In genomic region chr14:104109731-104110361, GRCh38 we compare ENCODE assay signal across 28 cellular contexts. TPM values are rescaled to one million over a fixed set of nuclear protein-coding genes. Genes with fewer than 3 reads are reported as not detected.
DNase-seq lines count a peak whose midpoint lies in the region; ATAC-seq and TF ChIP-seq lines count a peak whose summit lies in the region.
"Had no signal": no experiment of that assay in that cellular context is flagged by ENCODE, and none has a peak within 500 bp of the region (broad histone marks: within the 10 kb centered on the region; RNA-seq: fewer than 3 reads in every experiment).

No MANE protein-coding gene starts in this region.

- H3K36me3 Mint-ChIP-seq in activated naive CD8-positive, alpha-beta T cell treated with anti-CD3 and anti-CD28 coated beads for 36 hours, result no peaks in the 10 kb centered on the region
- no peaks in the 10 kb centered on the region for H3K36me3 Mint-ChIP-seq in activated naive CD8-positive, alpha-beta T cell treated with anti-CD3 and anti-CD28 coated beads, Interleukin-2, amount 50 U/mL, for 24 hours (ENCODE audit: low read depth)
- H3K36me3 Mint-ChIP-seq: neural progenitor cell; stimulated activated effector memory CD8-positive, alpha-beta T cell treated with anti-CD3 and anti-CD28 coated beads, Interleukin-12 subunit alpha, Interleukin-12 subunit beta, amount 100 ng/mL, for 72 hours had no signal

- H2BK120ac ChIP-seq in mesenchymal stem cell (ENCODE audit: low read depth, low read length), result no peak overlapping the region

- H2BK12ac ChIP-seq in mesenchymal stem cell (ENCODE audit: low read length in 2 of 2), result no peak overlapping the region

- no peak overlapping the region for H2AK5ac ChIP-seq in mesenchymal stem cell (ENCODE audit: low read length, severe bottlenecking)

- no peaks in the 10 kb centered on the region for H3K4me1 Mint-ChIP-seq in activated naive CD8-positive, alpha-beta T cell treated with anti-CD3 and anti-CD28 coated beads for 36 hours
- no peaks in the 10 kb centered on the region for H3K4me1 Mint-ChIP-seq in activated naive CD8-positive, alpha-beta T cell treated with anti-CD3 and anti-CD28 coated beads, Interleukin-2, amount 50 U/mL, for 24 hours

- no peak overlapping the region for H3K27ac Mint-ChIP-seq in activated naive CD8-positive, alpha-beta T cell treated with anti-CD3 and anti-CD28 coated beads for 36 hours
- H3K27ac Mint-ChIP-seq in activated naive CD8-positive, alpha-beta T cell treated with anti-CD3 and anti-CD28 coated beads, Interleukin-2, amount 50 U/mL, for 24 hours, result no peak overlapping the region
- H3K27ac Mint-ChIP-seq: neural progenitor cell; stimulated activated effector memory CD8-positive, alpha-beta T cell treated with anti-CD3 and anti-CD28 coated beads, Interleukin-12 subunit alpha, Interleukin-12 subunit beta, amount 100 ng/mL, for 72 hours; T-helper 1 cell treated with Interleukin-12 subunit alpha and Interleukin-12 subunit beta and Interleukin-4 antibody, amounts not matched to agents 30 μg/mL and 1 μg/mL, for 36 hours had no signal

- H3K36me3 ChIP-seq in mesenchymal stem cell (ENCODE audit: control insufficient read depth in 1 of 2, insufficient read depth in 2 of 2, low read depth in 1 of 2, low read length in 2 of 2), result no peaks in the 10 kb centered on the region
- no peaks in the 10 kb centered on the region for H3K36me3 ChIP-seq in thyroid gland
- H3K36me3 ChIP-seq: adrenal gland, brain microvascular endothelial cell, esophagus muscularis mucosa, neural progenitor cell, uterus had no signal

- no peak overlapping the region for H3K9ac ChIP-seq in mesenchymal stem cell (ENCODE audit: low read length)
- H3K9ac ChIP-seq: neural progenitor cell had no signal

- H3K79me1 ChIP-seq in mesenchymal stem cell (replicated peaks; ENCODE audit: low read length, poor library complexity, severe bottlenecking), result no peaks in the 10 kb centered on the region

- H3K4me3 ChIP-seq in mesenchymal stem cell (ENCODE audit: insufficient read depth in 1 of 2, low read depth in 1 of 2, low read length in 2 of 2) (no peak overlapping the region), thyroid gland (replicated peaks in 1 of 3) (no peak overlapping the region)
- H3K4me3 ChIP-seq: adrenal gland, esophagus muscularis mucosa, GM12878, hepatocyte, neural progenitor cell, uterus had no signal

- no peak overlapping the region for H2BK15ac ChIP-seq in mesenchymal stem cell (ENCODE audit: low read depth, poor library complexity, severe bottlenecking)

- H3K18ac ChIP-seq in mesenchymal stem cell (ENCODE audit: low read depth in 1 of 2, low read length in 2 of 2), result no peak overlapping the region

- TF ChIP-seq POLR2A in thyroid gland (IDR thresholded peaks at IDR 0.05), result no peak

- no peaks in the 10 kb centered on the region for H3K4me1 ChIP-seq in mesenchymal stem cell (ENCODE audit: control insufficient read depth, insufficient read depth, low read depth, low read length)
- H3K4me1 ChIP-seq in thyroid gland, result no peaks in the 10 kb centered on the region
- H3K4me1 ChIP-seq: adrenal gland, Caco-2, esophagus muscularis mucosa, uterus had no signal

- H2AFZ ChIP-seq in mesenchymal stem cell (ENCODE audit: low read depth, low read length), result no peak overlapping the region
- H2AFZ ChIP-seq: hepatocyte, neural progenitor cell had no signal

- no peak overlapping the region for H3K14ac ChIP-seq in mesenchymal stem cell (ENCODE audit: low read length in 2 of 2)

- 86% methylated on average over 24 of the region's 24 CpGs for WGBS in mesenchymal stem cell
- 90 to 91% methylated on average over 15 to 18 of the region's 24 CpGs for WGBS in thyroid gland, 2 donors

- intact Hi-C loops in thyroid gland (cut with DNase I), result no loop called here

- no peak overlapping the region for H3K4me3 Mint-ChIP-seq in activated naive CD8-positive, alpha-beta T cell treated with anti-CD3 and anti-CD28 coated beads for 36 hours
- no peak overlapping the region for H3K4me3 Mint-ChIP-seq in activated naive CD8-positive, alpha-beta T cell treated with anti-CD3 and anti-CD28 coated beads, Interleukin-2, amount 50 U/mL, for 24 hours
- H3K4me3 Mint-ChIP-seq: neural progenitor cell; stimulated activated effector memory CD8-positive, alpha-beta T cell treated with anti-CD3 and anti-CD28 coated beads, Interleukin-12 subunit alpha, Interleukin-12 subunit beta, amount 100 ng/mL, for 72 hours; T-helper 1 cell treated with Interleukin-12 subunit alpha and Interleukin-12 subunit beta and Interleukin-4 antibody, amounts not matched to agents 30 μg/mL and 1 μg/mL, for 36 hours had no signal

- TF ChIP-seq CTCF in thyroid gland (IDR thresholded peaks at IDR 0.05) (no peak), GM13976 (IDR thresholded peaks at IDR 0.05; ENCODE audit: borderline replicate concordance, control extremely low read depth, extremely low read depth, insufficient read depth, missing control alignments) (no peak)

- H3K4me2 ChIP-seq in mesenchymal stem cell (ENCODE audit: low read length, poor library complexity, severe bottlenecking), result no peak overlapping the region
- H3K4me2 ChIP-seq: hepatocyte had no signal

- H3K27ac ChIP-seq in mesenchymal stem cell (ENCODE audit: low read length, poor library complexity, severe bottlenecking) (no peak overlapping the region), thyroid gland (no peak overlapping the region)
- H3K27ac ChIP-seq: adrenal gland, brain microvascular endothelial cell, esophagus muscularis mucosa, hepatocyte, neural progenitor cell, uterus had no signal

- no peaks in the 10 kb centered on the region for H3K9me3 ChIP-seq in mesenchymal stem cell (ENCODE audit: control insufficient read depth, low read length)
- no peaks in the 10 kb centered on the region for H3K9me3 ChIP-seq in thyroid gland
- H3K9me3 ChIP-seq: adrenal gland, Caco-2, esophagus muscularis mucosa, uterus had no signal

- no peak for ATAC-seq in activated naive CD8-positive, alpha-beta T cell treated with anti-CD3 and anti-CD28 coated beads, Interleukin-2, amount 50 U/mL, for 24 hours
- ATAC-seq: GM12878; stimulated activated effector memory CD8-positive, alpha-beta T cell treated with anti-CD3 and anti-CD28 coated beads, Interleukin-12 subunit alpha, Interleukin-12 subunit beta, amount 100 ng/mL, for 72 hours had no signal

- in situ Hi-C loops in GM13976 (cut with MboI; ENCODE audit: low sequenced_read_pairs, unreplicated experiment), result no loop called here

- H3K27me3 ChIP-seq in mesenchymal stem cell (ENCODE audit: control insufficient read depth in 1 of 2, insufficient read depth in 1 of 2, low read length in 2 of 2) (peaks cover 4 to 24% of the 10 kb centered on the region in 2 experiments), thyroid gland (no peaks in the 10 kb centered on the region)
- H3K27me3 ChIP-seq: adrenal gland, brain microvascular endothelial cell, hepatocyte, uterus had no signal

- no peaks in the 10 kb centered on the region for H3K9me3 Mint-ChIP-seq in activated naive CD8-positive, alpha-beta T cell treated with anti-CD3 and anti-CD28 coated beads for 36 hours
- H3K9me3 Mint-ChIP-seq in activated naive CD8-positive, alpha-beta T cell treated with anti-CD3 and anti-CD28 coated beads, Interleukin-2, amount 50 U/mL, for 24 hours, result no peaks in the 10 kb centered on the region
- H3K9me3 Mint-ChIP-seq: neural progenitor cell; stimulated activated effector memory CD8-positive, alpha-beta T cell treated with anti-CD3 and anti-CD28 coated beads, Interleukin-12 subunit alpha, Interleukin-12 subunit beta, amount 100 ng/mL, for 72 hours; T-helper 1 cell treated with Interleukin-12 subunit alpha and Interleukin-12 subunit beta and Interleukin-4 antibody, amounts not matched to agents 30 μg/mL and 1 μg/mL, for 36 hours had no signal

- H2BK5ac ChIP-seq in mesenchymal stem cell (ENCODE audit: low read depth, low read length, poor library complexity, severe bottlenecking), result no peak overlapping the region

- no peak overlapping the region for H3K23ac ChIP-seq in mesenchymal stem cell (ENCODE audit: low read length in 2 of 2)

- H3K27me3 Mint-ChIP-seq in activated naive CD8-positive, alpha-beta T cell treated with anti-CD3 and anti-CD28 coated beads for 36 hours, result peaks cover 4% of the 10 kb centered on the region
- H3K27me3 Mint-ChIP-seq in activated naive CD8-positive, alpha-beta T cell treated with anti-CD3 and anti-CD28 coated beads, Interleukin-2, amount 50 U/mL, for 24 hours, result no peaks in the 10 kb centered on the region

- H4K91ac ChIP-seq in mesenchymal stem cell (ENCODE audit: low read length), result peak overlapping the region; percentile 16

- no peak overlapping the region for H3K4ac ChIP-seq in mesenchymal stem cell (ENCODE audit: low read depth in 1 of 2, low read length in 2 of 2)

- H4K8ac ChIP-seq in mesenchymal stem cell (ENCODE audit: low read length), result no peak overlapping the region

- peak; percentile 0 for DNase-seq in activated naive CD8-positive, alpha-beta T cell treated with anti-CD3 and anti-CD28 coated beads for 36 hours
- no peak for DNase-seq in activated naive CD8-positive, alpha-beta T cell treated with anti-CD3 and anti-CD28 coated beads, Interleukin-2, amount 50 U/mL, for 24 hours
- peak; percentile 43 for DNase-seq in ecto neural progenitor cell (ENCODE audit: low spot score)
- no peak for DNase-seq in mesenchymal stem cell
- DNase-seq in thyroid gland, result peak; percentile 1 to 3
- no peak for DNase-seq in NCI-H1436 (lab: John Stamatoyannopoulos, UW)
- DNase-seq in COLO829 (ENCODE audit: low spot score), result no peak
- DNase-seq in GM13976 (ENCODE audit: low spot score), result no peak
- DNase-seq: ACHN; activated CD4-positive, alpha-beta T cell treated with anti-CD3 and anti-CD28 coated beads for 48 hours; brain microvascular endothelial cell; DND-41; foreskin melanocyte; NCI-H1048; NCI-H187; NCI-H526 treated with DMSO at 0.1 percent for 48 hours; small intestine had no signal

RNA-seq across cellular contexts. Expression of gene ASPG, which starts 24.3 kb away (rescaled TPM):
- not detected for total RNA-seq in activated naive CD8-positive, alpha-beta T cell treated with anti-CD3 and anti-CD28 coated beads for 36 hours
- polyA plus RNA-seq in mesenchymal stem cell (2013, experiment 1 of 2), result not detected
- polyA plus RNA-seq in mesenchymal stem cell (2013, experiment 2 of 2), result not detected
- 10 to 100 TPM in 2 of 4 donors, 1 to 10 TPM in 2; 7.5 to 24.0 (median 15.2) TPM for total RNA-seq in thyroid gland
- total RNA-seq: Caco-2, GM12878, H4, pulmonary artery endothelial cell had no signal
- polyA plus RNA-seq: GM12878 had no signal

RNA-seq across cellular contexts. Expression of gene KIF26A, which starts 28.5 kb away (rescaled TPM):
- total RNA-seq in activated naive CD8-positive, alpha-beta T cell treated with anti-CD3 and anti-CD28 coated beads for 36 hours, result under 1 TPM; 0.89 to 0.94 TPM
- polyA plus RNA-seq in mesenchymal stem cell (2013, experiment 1 of 2), result 1.7 TPM
- polyA plus RNA-seq in mesenchymal stem cell (2013, experiment 2 of 2), result 1.7 TPM
- 1 to 10 TPM; 3.3 to 6.2 (median 4.9) TPM for total RNA-seq in thyroid gland
- polyA plus RNA-seq: GM12878 had no signal

Comparison
In these comparisons a context has a peak if more than half of its experiments do, and no peak if none do; other contexts are left out.
1. DNase-seq: peak in activated naive CD8-positive, alpha-beta T cell treated with anti-CD3 and anti-CD28 coated beads for 36 hours (single experiment), ecto neural progenitor cell (single experiment) and thyroid gland (2 of 2); none in activated naive CD8-positive, alpha-beta T cell treated with anti-CD3 and anti-CD28 coated beads, Interleukin-2, amount 50 U/mL, for 24 hours (single experiment), mesenchymal stem cell (single experiment), NCI-H1436 (single experiment), COLO829 (single experiment) and GM13976 (single experiment).
2. RNA of gene ASPG, which starts 24.3 kb away (total RNA-seq): 7.5 to 24.0 TPM in thyroid gland; not detected in activated naive CD8-positive, alpha-beta T cell treated with anti-CD3 and anti-CD28 coated beads for 36 hours; every median in the first group is over 4 times any median in the second.